ENCODE assay signal across 1 cellular context in genomic region chr3:142960322-142960850, GRCh38.
TF ChIP-seq lines count a peak whose summit lies in the region.

No MANE protein-coding gene starts in this region.

TF ChIP-seq in SK-N-SH treated with all-trans-retinoic acid at 6 μM for 48 hours, 23 proteins besides CTCF, POLR2A, EP300 and RAD21 (continued from another document):
- no peak for TF ChIP-seq CREB5 (CRISPR knock-in tag; IDR thresholded peaks at IDR 0.05; ENCODE audit: low read depth)
- TF ChIP-seq ZFP3 (CRISPR knock-in tag; IDR thresholded peaks at IDR 0.05): no peak
